Comparison of ENCODE assay signal across 15 cellular contexts in the genomic region with DNA sequence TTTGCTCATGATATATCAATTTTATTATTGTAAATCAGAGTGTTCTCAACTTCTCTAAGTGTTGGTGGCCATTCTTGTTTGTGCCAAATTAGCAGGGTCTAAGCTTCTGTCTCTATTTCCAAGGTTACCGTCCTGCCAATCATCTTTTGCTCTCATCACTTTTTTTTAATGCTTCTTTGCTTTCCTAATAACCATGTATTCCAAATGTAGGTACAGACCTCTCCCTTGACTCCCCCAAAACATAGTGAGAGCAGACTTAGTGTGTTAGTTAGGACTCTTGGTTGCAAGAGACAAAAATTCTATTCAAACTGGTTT. TPM values are rescaled to one million over a fixed set of nuclear protein-coding genes. Genes with fewer than 3 reads are reported as not detected.
DNase-seq lines count a peak whose midpoint lies in the region; ATAC-seq, FAIRE-seq and TF ChIP-seq lines count a peak whose summit lies in the region.
"Had no signal": no experiment of that assay in that cellular context is flagged by ENCODE, and none has a peak within 500 bp of the region (broad histone marks: within the 10 kb centered on the region; RNA-seq: fewer than 3 reads in every experiment).

No MANE protein-coding gene starts in this region.

- no peak for DNase-seq in activated CD8-positive, alpha-beta memory T cell treated with anti-CD3 and anti-CD28 coated beads, Interleukin-2, amount 10 ng/mL, durations not matched to agents 7 days and 5 days
- DNase-seq in activated CD8-positive, alpha-beta memory T cell treated with anti-CD3 and anti-CD28 coated beads, Interleukin-2, amount 50 U/mL, for 4 hours: no peak
- no peak for DNase-seq in SJSA1 (ENCODE audit: low read depth in 1 of 2, low spot score in 2 of 2)
- no peak for DNase-seq in glutamatergic neuron
- no peak for DNase-seq in tibial artery
- DNase-seq in GM19239 (ENCODE audit: insufficient read length, low spot score): no peak
- no peak for DNase-seq in activated CD4-positive, alpha-beta T cell treated with anti-CD3 and anti-CD28 coated beads, Interleukin-2, amount 10 ng/mL, durations not matched to agents 24 days and 14 days
- no peak for DNase-seq in activated CD4-positive, CD25-positive, alpha-beta regulatory T cell (lab: John Stamatoyannopoulos, UW)
- DNase-seq: activated gamma-delta T cell treated with Interleukin-2 at 50 U/mL for 16 hours, natural killer cell, NCI-H510A had no signal

- peak overlapping the region; percentile 2 for H3K27ac Mint-ChIP-seq in activated CD8-positive, alpha-beta memory T cell treated with anti-CD3 and anti-CD28 coated beads, Interleukin-2, amount 10 ng/mL, durations not matched to agents 7 days and 5 days
- peak overlapping the region; percentile 100 for H3K27ac Mint-ChIP-seq in glutamatergic neuron (ENCODE audit: unreplicated experiment)
- no peak overlapping the region for H3K27ac Mint-ChIP-seq in activated CD4-positive, alpha-beta T cell treated with anti-CD3 and anti-CD28 coated beads, Interleukin-2, amount 10 ng/mL, durations not matched to agents 24 days and 14 days
- H3K27ac Mint-ChIP-seq: activated CD4-positive, alpha-beta memory T cell treated with anti-CD3 and anti-CD28 coated beads for 36 hours; natural killer cell; T-helper 2 cell treated with Interferon-gamma antibody and Interleukin-4, amounts not matched to agents 5 μg/mL and 100 μg/mL, for 36 hours had no signal

- peaks cover 41% of the 10 kb centered on the region for H3K4me1 ChIP-seq in SJSA1 (replicated peaks)
- H3K4me1 ChIP-seq in tibial artery: peaks cover 0 to 45% (median 37%) of the 10 kb centered on the region in 4 donors

- peaks cover 5% of the 10 kb centered on the region for H3K27me3 Mint-ChIP-seq in activated CD8-positive, alpha-beta memory T cell treated with anti-CD3 and anti-CD28 coated beads, Interleukin-2, amount 10 ng/mL, durations not matched to agents 7 days and 5 days
- peaks cover 15% of the 10 kb centered on the region for H3K27me3 Mint-ChIP-seq in glutamatergic neuron (ENCODE audit: unreplicated experiment)
- H3K27me3 Mint-ChIP-seq in activated CD4-positive, alpha-beta T cell treated with anti-CD3 and anti-CD28 coated beads, Interleukin-2, amount 10 ng/mL, durations not matched to agents 24 days and 14 days: peaks cover 4% of the 10 kb centered on the region
- H3K27me3 Mint-ChIP-seq: IgD-negative memory B cell had no signal

- TF ChIP-seq CTCF in glutamatergic neuron (IDR thresholded peaks at IDR 0.05; ENCODE audit: partially characterized antibody, unreplicated experiment) (no peak), tibial artery (IDR thresholded peaks at IDR 0.05) (no peak)

- H3K27me3 ChIP-seq in SJSA1 (replicated peaks): no peaks in the 10 kb centered on the region
- no peaks in the 10 kb centered on the region for H3K27me3 ChIP-seq in tibial artery

- CTCF ChIA-PET in activated CD8-positive, alpha-beta memory T cell treated with anti-CD3 and anti-CD28 coated beads, Interleukin-2, amount 10 ng/mL, durations not matched to agents 7 days and 5 days (lab: Charles Lee): interaction anchor here (1.0 to 9.3 kb wide), 3 partner anchors 17 to 36 kb away, joined by 3 to 70 read pairs (median 4); a partner anchor contains a TSS

- peaks cover 52% of the 10 kb centered on the region for H3K4me1 Mint-ChIP-seq in activated CD8-positive, alpha-beta memory T cell treated with anti-CD3 and anti-CD28 coated beads, Interleukin-2, amount 10 ng/mL, durations not matched to agents 7 days and 5 days
- peaks cover 53% of the 10 kb centered on the region for H3K4me1 Mint-ChIP-seq in glutamatergic neuron (ENCODE audit: low read depth, unreplicated experiment)
- peaks cover 29% of the 10 kb centered on the region for H3K4me1 Mint-ChIP-seq in activated CD4-positive, alpha-beta T cell treated with anti-CD3 and anti-CD28 coated beads, Interleukin-2, amount 10 ng/mL, durations not matched to agents 24 days and 14 days
- H3K4me1 Mint-ChIP-seq: natural killer cell had no signal

- H3K27ac ChIP-seq in SJSA1 (peak overlapping the region; percentile 11), tibial artery (peak overlapping the region; percentile 31 to 38)

- no peak overlapping the region for H3K4me3 ChIP-seq in SJSA1
- H3K4me3 ChIP-seq in tibial artery: no peak overlapping the region
- H3K4me3 ChIP-seq: skin epidermis had no signal

- peaks cover 2% of the 10 kb centered on the region for H3K36me3 Mint-ChIP-seq in activated CD8-positive, alpha-beta memory T cell treated with anti-CD3 and anti-CD28 coated beads, Interleukin-2, amount 10 ng/mL, durations not matched to agents 7 days and 5 days
- no peaks in the 10 kb centered on the region for H3K36me3 Mint-ChIP-seq in glutamatergic neuron (ENCODE audit: unreplicated experiment)
- H3K36me3 Mint-ChIP-seq in activated CD4-positive, alpha-beta T cell treated with anti-CD3 and anti-CD28 coated beads, Interleukin-2, amount 10 ng/mL, durations not matched to agents 24 days and 14 days (ENCODE audit: low read depth): no peaks in the 10 kb centered on the region
- H3K36me3 Mint-ChIP-seq: activated CD4-positive, alpha-beta memory T cell treated with anti-CD3 and anti-CD28 coated beads for 36 hours; natural killer cell had no signal

- no peaks in the 10 kb centered on the region for H3K9me3 ChIP-seq in SJSA1 (replicated peaks)
- H3K9me3 ChIP-seq in tibial artery: no peaks in the 10 kb centered on the region

- H3K36me3 ChIP-seq in SJSA1 (no peaks in the 10 kb centered on the region), tibial artery (no peaks in the 10 kb centered on the region)

- no peak overlapping the region for H3K4me3 Mint-ChIP-seq in activated CD8-positive, alpha-beta memory T cell treated with anti-CD3 and anti-CD28 coated beads, Interleukin-2, amount 10 ng/mL, durations not matched to agents 7 days and 5 days
- peak overlapping the region; percentile 62 for H3K4me3 Mint-ChIP-seq in glutamatergic neuron (ENCODE audit: unreplicated experiment)
- no peak overlapping the region for H3K4me3 Mint-ChIP-seq in activated CD4-positive, alpha-beta T cell treated with anti-CD3 and anti-CD28 coated beads, Interleukin-2, amount 10 ng/mL, durations not matched to agents 24 days and 14 days
- H3K4me3 Mint-ChIP-seq: activated CD4-positive, alpha-beta memory T cell treated with anti-CD3 and anti-CD28 coated beads for 36 hours; natural killer cell; T-helper 2 cell treated with Interferon-gamma antibody and Interleukin-4, amounts not matched to agents 5 μg/mL and 100 μg/mL, for 36 hours had no signal

- H3K9me3 Mint-ChIP-seq in activated CD8-positive, alpha-beta memory T cell treated with anti-CD3 and anti-CD28 coated beads, Interleukin-2, amount 10 ng/mL, durations not matched to agents 7 days and 5 days (ENCODE audit: low read depth): no peaks in the 10 kb centered on the region
- peaks cover 17% of the 10 kb centered on the region for H3K9me3 Mint-ChIP-seq in glutamatergic neuron (ENCODE audit: unreplicated experiment)
- no peaks in the 10 kb centered on the region for H3K9me3 Mint-ChIP-seq in activated CD4-positive, alpha-beta T cell treated with anti-CD3 and anti-CD28 coated beads, Interleukin-2, amount 10 ng/mL, durations not matched to agents 24 days and 14 days
- H3K9me3 Mint-ChIP-seq: activated CD4-positive, alpha-beta memory T cell treated with anti-CD3 and anti-CD28 coated beads for 36 hours; IgD-negative memory B cell; natural killer cell; T-helper 2 cell treated with Interferon-gamma antibody and Interleukin-4, amounts not matched to agents 5 μg/mL and 100 μg/mL, for 36 hours had no signal

- no peak for FAIRE-seq in GM19239 (lab: Jason Lieb, UNC)

- ATAC-seq in activated CD8-positive, alpha-beta memory T cell treated with anti-CD3 and anti-CD28 coated beads, Interleukin-2, amount 10 ng/mL, durations not matched to agents 7 days and 5 days: no peak
- ATAC-seq: natural killer cell had no signal

- intact Hi-C loops in tibial artery (cut with DNase I; ENCODE audit: low total_unique reads): no loop called here
- intact Hi-C loops in activated CD4-positive, alpha-beta T cell treated with anti-CD3 and anti-CD28 coated beads, Interleukin-2, amount 10 ng/mL, durations not matched to agents 24 days and 14 days (cut with micrococcal nuclease): no loop called here

RNA-seq across cellular contexts. Expression of a gene that starts 17.9 kb away (rescaled TPM):
- 100 to 1,000 TPM in 1 of 2 experiments, 10 to 100 TPM in 1; 90.4 to 108 TPM for total RNA-seq in activated CD8-positive, alpha-beta memory T cell treated with anti-CD3 and anti-CD28 coated beads, Interleukin-2, amount 10 ng/mL, durations not matched to agents 7 days and 5 days
- 40.2 and 56.8 TPM in 2 replicates for total RNA-seq in SJSA1 (2014; rRNA removed; shearing (Covaris generic))
- total RNA-seq in glutamatergic neuron (ENCODE audit: unreplicated experiment): 117 TPM
- total RNA-seq in activated CD4-positive, alpha-beta T cell treated with anti-CD3 and anti-CD28 coated beads, Interleukin-2, amount 10 ng/mL, durations not matched to agents 24 days and 14 days: 73.6 and 78.8 TPM in 2 replicates

RNA-seq across cellular contexts. Expression of a gene that starts 36.7 kb away (rescaled TPM):
- total RNA-seq in activated CD8-positive, alpha-beta memory T cell treated with anti-CD3 and anti-CD28 coated beads, Interleukin-2, amount 10 ng/mL, durations not matched to agents 7 days and 5 days: 10 to 100 TPM; 91.0 to 97.0 TPM
- total RNA-seq in SJSA1 (2014; rRNA removed; shearing (Covaris generic)): 57.0 and 76.3 TPM in 2 replicates
- 108 TPM for total RNA-seq in glutamatergic neuron (ENCODE audit: unreplicated experiment)
- 74.4 and 75.3 TPM in 2 replicates for total RNA-seq in activated CD4-positive, alpha-beta T cell treated with anti-CD3 and anti-CD28 coated beads, Interleukin-2, amount 10 ng/mL, durations not matched to agents 24 days and 14 days
